ENCODE assay signal across 8 cellular contexts in the genomic region with DNA sequence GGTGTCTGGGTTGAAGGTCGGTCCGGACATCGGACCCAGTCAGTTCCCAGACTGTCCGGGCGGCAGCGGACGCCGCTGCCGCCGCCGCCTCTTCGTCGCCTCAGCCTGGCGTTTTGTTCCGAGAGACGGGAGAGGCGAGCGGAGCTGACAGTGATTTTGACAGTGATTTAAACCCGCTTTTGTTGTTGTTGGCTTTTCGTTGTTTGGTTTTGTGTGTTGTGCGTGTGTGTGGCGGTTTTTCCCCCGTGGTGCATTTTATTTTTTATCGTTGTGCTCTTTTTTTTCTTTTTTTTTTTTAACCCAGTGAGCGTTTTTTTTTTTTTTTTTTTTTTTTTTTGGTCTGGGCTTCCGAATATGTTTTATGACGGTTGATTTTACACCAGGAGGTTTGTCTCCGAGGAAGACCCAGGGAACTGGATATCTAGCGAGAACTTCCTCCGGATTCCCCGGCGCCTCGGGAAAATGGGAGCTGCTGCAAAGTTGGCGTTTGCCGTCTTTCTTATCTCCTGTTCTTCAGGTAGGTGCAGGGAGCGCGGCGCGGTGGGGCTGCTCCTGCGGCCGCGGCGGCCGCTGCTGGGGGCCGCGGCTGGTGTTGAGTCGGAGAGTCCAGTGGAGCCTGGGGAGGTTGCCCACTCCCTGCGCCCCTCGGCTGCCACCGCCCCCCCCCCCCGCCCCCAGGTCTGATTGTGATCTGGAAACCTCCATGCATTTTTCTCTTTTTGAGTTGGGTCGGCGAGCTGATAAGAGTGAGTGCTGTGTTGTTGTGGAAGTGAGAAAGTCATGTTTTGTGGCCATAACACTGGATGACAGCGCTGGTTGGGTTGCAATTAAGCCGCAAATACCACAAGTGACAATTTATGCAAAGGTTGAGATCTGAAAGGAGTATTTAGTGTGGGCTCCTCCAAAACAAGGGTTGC. TPM values are rescaled to one million over a fixed set of nuclear protein-coding genes. Genes with fewer than 3 reads are reported as not detected.
DNase-seq lines count a peak whose midpoint lies in the region; ATAC-seq, FAIRE-seq and TF ChIP-seq lines count a peak whose summit lies in the region.

A gene (plus strand): TSS at position 339 of the 917 bp plus-strand sequence. CDS start 124 bp downstream, at position 463.

- intact Hi-C loops in HepG2 (cut with micrococcal nuclease; ENCODE audit: unreplicated experiment), result loop anchor here (1.0 to 10.0 kb wide), 4 partner anchors 50 to 800 kb away; a partner anchor contains a TSS

- no peaks in the 10 kb centered on the region for H3K9me3 ChIP-seq in HepG2 (ENCODE audit: low read length)

- H4K20me1 ChIP-seq in HepG2 (ENCODE audit: insufficient read depth, low read length), result no peaks in the 10 kb centered on the region

- ATAC-seq in HG02623 (IDR thresholded peaks at IDR 0.05; ENCODE audit: unreplicated experiment), result peak; percentile 36
- ATAC-seq in HepG2, result peak; percentile 29

- no peaks in the 10 kb centered on the region; a peak in 2 of 5 replicates for H3K27me3 ChIP-seq in HepG2 (ENCODE audit: control insufficient read depth in 1 of 2, insufficient read depth in 2 of 2, low read length in 2 of 2)

- H3K27ac ChIP-seq in HepG2 (ENCODE audit: extremely low read length, insufficient read depth, low read length), result peak within 1 kb of the TSS; percentile 95

- no peak for FAIRE-seq in HepG2 (lab: Jason Lieb, UNC)

- peak in 1 of 2 experiments; percentile 51; a peak in 2 of 4 replicates for TF ChIP-seq POLR2A in HepG2 (IDR thresholded peaks at IDR 0.05; ENCODE audit: insufficient read depth in 1 of 2, low read depth in 2 of 2, low read length in 2 of 2)

- peak within 1 kb of the TSS; percentile 93 for H3K4me2 ChIP-seq in HepG2 (ENCODE audit: low read depth, low read length)

- no peak for TF ChIP-seq CTCF in HepG2 (CRISPR knock-in tag; IDR thresholded peaks at IDR 0.05)

- DNase-seq in NCI-H1694 treated with DMSO at 0.1 percent for 48 hours (lab: John Stamatoyannopoulos, UW) (peak; percentile 20), NCI-H1694 (lab: John Stamatoyannopoulos, UW) (no peak), NCI-H1092 treated with DMSO at 0.1 percent for 48 hours (lab: John Stamatoyannopoulos, UW) (peak; percentile 76), dedifferentiated amniotic fluid mesenchymal stem cell (ENCODE audit: extremely low spot score) (peak; percentile 27), HepG2 (ENCODE audit: low spot score) (peak; percentile 31)
- DNase-seq in activated CD4-positive, CD25-positive, alpha-beta regulatory T cell treated with anti-CD3 and anti-CD28 coated beads, Interleukin-2, amount 50 U/mL, for 72 hours, result peak; percentile 41
- DNase-seq in stimulated activated CD4-positive, alpha-beta T cell treated with anti-CD3 and anti-CD28 coated beads, Interleukin-4, amount 100 ng/mL, for 1 hour, result peak; percentile 26

- CTCF ChIA-PET in HepG2 (lab: Yijun Ruan, JAX; ENCODE audit: low intra/inter-chr PET ratio, low total read pairs), result no interaction called here

- H3K36me3 ChIP-seq in HepG2 (replicated peaks in 1 of 2; ENCODE audit: control insufficient read depth in 1 of 2, insufficient read depth in 2 of 2, low read length in 2 of 2), result no peaks in the 10 kb centered on the region

- POLR2A ChIA-PET in HepG2 (lab: Yijun Ruan, JAX), result interaction anchor here (0.6 to 2.2 kb wide), 9 partner anchors 15 to 712 kb away, joined by 3 to 10 read pairs (median 4); a partner anchor contains a TSS

- no peak within 1 kb of the TSS for H2AFZ ChIP-seq in HepG2 (ENCODE audit: low read length)

- H3K9ac ChIP-seq in HepG2 (ENCODE audit: insufficient read depth, low read depth, low read length), result peak within 1 kb of the TSS; percentile 90

- H3K4me3 ChIP-seq in HepG2 (replicated peaks in 1 of 3; ENCODE audit: insufficient read depth in 1 of 3, low read depth in 2 of 3, low read length in 3 of 3), result peak within 1 kb of the TSS; percentile 88 to 97 (median 94)

- WGBS in HepG2 (ENCODE audit: low lambda C conversion rate), result 1% methylated on average over 54 of the region's 55 CpGs

- H3K79me2 ChIP-seq in HepG2 (ENCODE audit: insufficient read depth, low read length), result peaks cover 51% of the 10 kb centered on the region

- no peak for TF ChIP-seq EP300 in HepG2 (IDR thresholded peaks at IDR 0.05; ENCODE audit: low read depth in 2 of 2, low read length in 2 of 2)
- no peak; the same call in 1 of the 2 replicates for TF ChIP-seq EP300 in HepG2 (CRISPR knock-in tag; IDR thresholded peaks at IDR 0.05; ENCODE audit: borderline replicate concordance)

- BruUV-seq in HepG2 (replicated peaks; lab: Mats Ljungman, UMichigan), result no TSS peak

- in situ Hi-C loops in HepG2 (cut with HindIII; ENCODE audit: extremely low pct_ligation_motif_present, low pct_unique_long_range_greater_than_20kb), result no loop called here

- no peak for TF ChIP-seq RAD21 in HepG2 (CRISPR knock-in tag; IDR thresholded peaks at IDR 0.05)

- H3K4me1 ChIP-seq in HepG2 (ENCODE audit: insufficient read depth, low read length), result peaks cover 40% of the 10 kb centered on the region

TF ChIP-seq in HepG2, 621 proteins besides CTCF, POLR2A, EP300 and RAD21 (continues in another document):
- 0 out of 2 replicates have a peak, but pooled peaks have one; percentile 6 for TF ChIP-seq HOXD1 (CRISPR knock-in tag; IDR thresholded peaks at IDR 0.05)
- 0 out of 2 replicates have a peak, but pooled peaks have one; percentile 16 for TF ChIP-seq ZNF878 (CRISPR knock-in tag; IDR thresholded peaks at IDR 0.05)
- TF ChIP-seq ZNF563 (CRISPR knock-in tag; IDR thresholded peaks at IDR 0.05), result no peak
- no peak for TF ChIP-seq ZNF780A (CRISPR knock-in tag; IDR thresholded peaks at IDR 0.05)
- TF ChIP-seq, protein P1, sequence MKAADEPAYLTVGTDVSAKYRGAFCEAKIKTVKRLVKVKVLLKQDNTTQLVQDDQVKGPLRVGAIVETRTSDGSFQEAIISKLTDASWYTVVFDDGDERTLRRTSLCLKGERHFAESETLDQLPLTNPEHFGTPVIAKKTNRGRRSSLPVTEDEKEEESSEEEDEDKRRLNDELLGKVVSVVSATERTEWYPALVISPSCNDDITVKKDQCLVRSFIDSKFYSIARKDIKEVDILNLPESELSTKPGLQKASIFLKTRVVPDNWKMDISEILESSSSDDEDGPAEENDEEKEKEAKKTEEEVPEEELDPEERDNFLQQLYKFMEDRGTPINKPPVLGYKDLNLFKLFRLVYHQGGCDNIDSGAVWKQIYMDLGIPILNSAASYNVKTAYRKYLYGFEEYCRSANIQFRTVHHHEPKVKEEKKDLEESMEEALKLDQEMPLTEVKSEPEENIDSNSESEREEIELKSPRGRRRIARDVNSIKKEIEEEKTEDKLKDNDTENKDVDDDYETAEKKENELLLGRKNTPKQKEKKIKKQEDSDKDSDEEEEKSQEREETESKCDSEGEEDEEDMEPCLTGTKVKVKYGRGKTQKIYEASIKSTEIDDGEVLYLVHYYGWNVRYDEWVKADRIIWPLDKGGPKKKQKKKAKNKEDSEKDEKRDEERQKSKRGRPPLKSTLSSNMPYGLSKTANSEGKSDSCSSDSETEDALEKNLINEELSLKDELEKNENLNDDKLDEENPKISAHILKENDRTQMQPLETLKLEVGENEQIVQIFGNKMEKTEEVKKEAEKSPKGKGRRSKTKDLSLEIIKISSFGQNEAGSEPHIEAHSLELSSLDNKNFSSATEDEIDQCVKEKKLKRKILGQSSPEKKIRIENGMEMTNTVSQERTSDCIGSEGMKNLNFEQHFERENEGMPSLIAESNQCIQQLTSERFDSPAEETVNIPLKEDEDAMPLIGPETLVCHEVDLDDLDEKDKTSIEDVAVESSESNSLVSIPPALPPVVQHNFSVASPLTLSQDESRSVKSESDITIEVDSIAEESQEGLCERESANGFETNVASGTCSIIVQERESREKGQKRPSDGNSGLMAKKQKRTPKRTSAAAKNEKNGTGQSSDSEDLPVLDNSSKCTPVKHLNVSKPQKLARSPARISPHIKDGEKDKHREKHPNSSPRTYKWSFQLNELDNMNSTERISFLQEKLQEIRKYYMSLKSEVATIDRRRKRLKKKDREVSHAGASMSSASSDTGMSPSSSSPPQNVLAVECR (CRISPR knock-in tag; IDR thresholded peaks at IDR 0.05; ENCODE audit: borderline replicate concordance), result peak; percentile 27; the same call in 1 of the 2 replicates
- TF ChIP-seq HDAC1 (CRISPR knock-in tag; IDR thresholded peaks at IDR 0.05), result no peak
- TF ChIP-seq NCOR1 (IDR thresholded peaks at IDR 0.05; ENCODE audit: borderline replicate concordance, low read length), result 0 out of 2 replicates have a peak, but pooled peaks have one; percentile 54

RNA-seq across cellular contexts. Expression of the gene that starts here (rescaled TPM):
- 9.7 and 18.0 TPM in 2 replicates for total RNA-seq in HepG2 (2016; rRNA removed; fragmentation: Illumina TruSeq; extraction: Trizol)
- 37.4 and 38.3 TPM in 2 replicates for total RNA-seq in HepG2 (2016; cell fraction: cytosol; rRNA removed; fragmentation: Illumina TruSeq; extraction: Trizol; ENCODE audit: low read depth)
- total RNA-seq in HepG2 (2016; cell fraction: insoluble cytoplasmic fraction; rRNA removed; fragmentation: Illumina TruSeq; extraction: Trizol), result 10.1 and 18.1 TPM in 2 replicates
- 18.0 and 18.6 TPM in 2 replicates for total RNA-seq in HepG2 (2016; cell fraction: membrane; rRNA removed; fragmentation: Illumina TruSeq; extraction: Trizol)
- 30.8 and 32.6 TPM in 2 replicates for total RNA-seq in HepG2 (2016; cell fraction: nucleus; rRNA removed; fragmentation: Illumina TruSeq; extraction: Trizol)
- polyA plus RNA-seq in HepG2 (2011; rRNA removed), result 8.2 and 8.3 TPM in 2 replicates
- polyA plus RNA-seq in HepG2 (2011; cell fraction: cytosol; rRNA removed), result 2.5 and 5.2 TPM in 2 replicates
- polyA plus RNA-seq in HepG2 (2011; cell fraction: nucleus; rRNA removed), result 8.0 and 11.9 TPM in 2 replicates
- polyA plus RNA-seq in HepG2 (2012), result 10.7 and 11.9 TPM in 2 replicates
- polyA plus RNA-seq in HepG2 (2016; cell fraction: cytosol; fragmentation: Illumina TruSeq; extraction: Trizol; ENCODE audit: low read depth), result 0.49 and 0.54 TPM in 2 replicates
- polyA plus RNA-seq in HepG2 (2016; cell fraction: insoluble cytoplasmic fraction; fragmentation: Illumina TruSeq; extraction: Trizol; ENCODE audit: low read depth), result 4.7 and 5.0 TPM in 2 replicates
- polyA plus RNA-seq in HepG2 (2016; cell fraction: membrane; fragmentation: Illumina TruSeq; extraction: Trizol; ENCODE audit: low read depth), result 1.3 and 1.4 TPM in 2 replicates
- polyA plus RNA-seq in HepG2 (2016; cell fraction: nucleus; fragmentation: Illumina TruSeq; extraction: Trizol; ENCODE audit: insufficient read depth, low read depth), result 28.6 and 31.2 TPM in 2 replicates
- 4.2 and 15.1 TPM in 2 replicates for polyA minus RNA-seq in HepG2 (2011; rRNA and poly(A)+ RNA removed; ENCODE audit: low replicate concordance)
- 17.1 and 25.4 TPM in 2 replicates for polyA minus RNA-seq in HepG2 (2011; cell fraction: cytosol; rRNA and poly(A)+ RNA removed)
- 67.9 and 68.8 TPM in 2 replicates for polyA minus RNA-seq in HepG2 (2011; cell fraction: nucleus; rRNA and poly(A)+ RNA removed)
